Comparison of ENCODE assay signal across 16 cellular contexts in the genomic region with DNA sequence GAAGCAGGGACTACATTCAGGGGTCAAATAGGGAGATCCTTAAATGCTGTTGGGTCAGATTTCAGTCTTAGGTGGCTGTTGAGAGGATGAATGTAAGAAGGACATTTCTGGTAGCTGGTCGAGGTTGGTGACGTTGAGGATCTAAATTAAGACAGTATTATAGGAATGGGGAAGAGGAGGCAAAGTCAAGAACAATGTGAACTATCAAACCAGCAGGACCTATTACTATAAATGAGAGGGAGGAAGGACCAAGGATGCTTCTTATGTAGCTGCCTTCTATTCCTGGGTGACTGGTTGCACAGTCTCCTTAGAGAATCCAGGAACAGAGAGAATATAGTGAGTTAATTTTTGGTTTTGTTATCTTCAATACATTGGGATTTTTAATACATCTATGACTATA.
"Had no signal": no experiment of that assay in that cellular context is flagged by ENCODE, and none has a peak within 500 bp of the region (broad histone marks: within the 10 kb centered on the region; RNA-seq: fewer than 3 reads in every experiment).

No MANE protein-coding gene starts in this region.

- H3K4me3 Mint-ChIP-seq: endodermal cell, immature natural killer cell, naive B cell had no signal

- H3K27ac Mint-ChIP-seq: endodermal cell, immature natural killer cell had no signal

- H3K4me1 Mint-ChIP-seq: immature natural killer cell, naive B cell had no signal

- DNase-seq: cerebellar nuclear complex; colonic mucosa; dermis blood vessel endothelial cell; endodermal cell; erythroblast; foreskin melanocyte; head of caudate nucleus; immature natural killer cell; mesendoderm; naive B cell; ovary; right lobe of liver; stimulated activated naive CD4-positive, alpha-beta T cell; stomach; substantia nigra; trophoblast cell had no signal

- H3K9me3 Mint-ChIP-seq: endodermal cell, immature natural killer cell, naive B cell had no signal

- H3K27me3 Mint-ChIP-seq: naive B cell had no signal
